Comparison of ENCODE assay signal across 8 cellular contexts in the genomic region with DNA sequence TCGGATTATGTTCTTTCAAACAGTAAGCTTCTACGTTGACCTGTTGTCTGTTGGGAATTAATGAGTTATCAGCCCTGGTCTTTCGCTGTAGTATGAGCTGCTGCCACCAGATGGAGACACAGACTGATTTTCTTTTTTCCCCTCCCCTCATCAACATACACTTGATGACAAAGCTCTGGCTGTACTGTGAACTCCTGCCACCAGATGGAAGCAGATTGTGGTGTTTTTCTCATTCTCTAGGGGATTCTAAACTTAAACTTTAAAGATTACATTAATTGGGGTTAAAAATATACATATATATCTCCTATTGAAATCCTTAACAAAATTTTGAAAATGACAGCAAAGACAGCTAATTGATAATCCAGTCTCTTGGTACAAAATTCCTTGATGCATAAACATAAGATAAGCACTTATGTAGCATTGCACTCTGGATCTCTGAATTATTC.
DNase-seq lines count a peak whose midpoint lies in the region; ATAC-seq and TF ChIP-seq lines count a peak whose summit lies in the region.

No MANE protein-coding gene starts in this region.

- no peak overlapping the region for H3K9ac ChIP-seq in SK-N-MC (ENCODE audit: insufficient read length)

- no peaks in the 10 kb centered on the region for H3K9me3 ChIP-seq in SK-N-MC (ENCODE audit: low read depth, low read length)

- H3K36me3 ChIP-seq in SK-N-MC (ENCODE audit: insufficient read depth, low read length): peaks cover 26% of the 10 kb centered on the region

- peak; percentile 88 for TF ChIP-seq CTCF in GM12873 (IDR thresholded peaks at IDR 0.05; ENCODE audit: insufficient read depth, low read depth, low read length, missing control alignments)

- no peak overlapping the region for H3K27ac ChIP-seq in SK-N-MC

- ATAC-seq in HG02571 (IDR thresholded peaks at IDR 0.05; ENCODE audit: unreplicated experiment): peak; percentile 81

- DNase-seq in NAMALWA (ENCODE audit: low spot score): peak; percentile 83
- DNase-seq in SK-N-MC (ENCODE audit: low read depth, low spot score): peak; percentile 66
- DNase-seq in activated naive CD4-positive, alpha-beta T cell treated with Interleukin-2 at 50 U/mL for 16 hours: peak; percentile 67
- DNase-seq in globus pallidus (ENCODE audit: low spot score): peak; percentile 64
- DNase-seq in pons (ENCODE audit: low spot score): peak; percentile 79
- no peak for DNase-seq in KG1 (lab: John Stamatoyannopoulos, UW)

- H3K4me3 ChIP-seq in SK-N-MC: no peak overlapping the region
